ENCODE assay signal across 12 cellular contexts in genomic region chr14:22557846-22558220, GRCh38. TPM values are rescaled to one million over a fixed set of nuclear protein-coding genes. Genes with fewer than 3 reads are reported as not detected.
DNase-seq lines count a peak whose midpoint lies in the region; ATAC-seq, FAIRE-seq and TF ChIP-seq lines count a peak whose summit lies in the region.
"Had no signal": no experiment of that assay in that cellular context is flagged by ENCODE, and none has a peak within 500 bp of the region (broad histone marks: within the 10 kb centered on the region; RNA-seq: fewer than 3 reads in every experiment).

No MANE protein-coding gene starts in this region.

- no peaks in the 10 kb centered on the region for H3K79me2 ChIP-seq in hepatocyte

- H3K36me3 ChIP-seq in hepatocyte (replicated peaks; ENCODE audit: insufficient read depth, low read depth) (no peaks in the 10 kb centered on the region), small intestine (ENCODE audit: control insufficient read depth in 2 of 2, insufficient read depth in 2 of 2, low read length in 2 of 2) (no peaks in the 10 kb centered on the region)
- H3K36me3 ChIP-seq: ovary had no signal

- POLR2A ChIA-PET in T-cell (lab: Charles Lee): interaction anchor here in 1 of 2 donors (0.5 to 0.7 kb wide), 2 partner anchors 12 to 38 kb away, joined by 3 read pairs; no protein-coding TSS in a partner anchor

- peaks cover 4% of the 10 kb centered on the region for H3K27me3 Mint-ChIP-seq in T-helper 1 cell treated with Interleukin-12 subunit alpha and Interleukin-12 subunit beta and Interleukin-4 antibody, amounts not matched to agents 30 μg/mL and 1 μg/mL, for 36 hours (ENCODE audit: low read depth)
- H3K27me3 Mint-ChIP-seq in T-cell: peaks cover 0 to 2% of the 10 kb centered on the region in 2 donors

- H3K27ac ChIP-seq in hepatocyte (peak overlapping the region; percentile 86), small intestine (ENCODE audit: low read depth in 1 of 2, low read length in 1 of 2) (peak overlapping the region; percentile 53 to 90)
- H3K27ac ChIP-seq: ovary had no signal

- no peak for TF ChIP-seq POLR2A in H54 (IDR thresholded peaks at IDR 0.05; ENCODE audit: low read depth, low read length)

- no peak overlapping the region for H2AFZ ChIP-seq in hepatocyte

- H3K4me1 Mint-ChIP-seq in T-helper 1 cell treated with Interleukin-12 subunit alpha and Interleukin-12 subunit beta and Interleukin-4 antibody, amounts not matched to agents 30 μg/mL and 1 μg/mL, for 36 hours (ENCODE audit: low read depth): peaks cover 81% of the 10 kb centered on the region
- peaks cover 90 to 96% (median 91%) of the 10 kb centered on the region in 3 donors for H3K4me1 Mint-ChIP-seq in T-cell

- no peaks in the 10 kb centered on the region for H4K20me1 ChIP-seq in hepatocyte (ENCODE audit: insufficient read depth, poor library complexity, severe bottlenecking)

- DNase-seq in T-helper 1 cell (no peak), T-cell (no peak), hepatocyte (ENCODE audit: low spot score) (no peak), small intestine (no peak), H54 (ENCODE audit: insufficient read length, low spot score) (no peak), glomerular visceral epithelial cell (ENCODE audit: extremely low spot score) (no peak)

- H3K27ac Mint-ChIP-seq in T-helper 1 cell treated with Interleukin-12 subunit alpha and Interleukin-12 subunit beta and Interleukin-4 antibody, amounts not matched to agents 30 μg/mL and 1 μg/mL, for 36 hours: peak overlapping the region; percentile 99
- H3K27ac Mint-ChIP-seq in T-cell: peak overlapping the region; percentile 98 to 99

- peaks cover 23% of the 10 kb centered on the region for H3K36me3 Mint-ChIP-seq in T-helper 1 cell treated with Interleukin-12 subunit alpha and Interleukin-12 subunit beta and Interleukin-4 antibody, amounts not matched to agents 30 μg/mL and 1 μg/mL, for 36 hours (ENCODE audit: low read depth)
- peaks cover 3% of the 10 kb centered on the region for H3K36me3 Mint-ChIP-seq in T-cell

- H3K9me3 ChIP-seq in hepatocyte (ENCODE audit: low read depth) (no peaks in the 10 kb centered on the region), small intestine (ENCODE audit: control insufficient read depth, low read depth) (no peaks in the 10 kb centered on the region)
- H3K9me3 ChIP-seq: gastroesophageal sphincter, ovary had no signal

- H3K4me3 Mint-ChIP-seq in T-helper 1 cell treated with Interleukin-12 subunit alpha and Interleukin-12 subunit beta and Interleukin-4 antibody, amounts not matched to agents 30 μg/mL and 1 μg/mL, for 36 hours: peak overlapping the region; percentile 81
- H3K4me3 Mint-ChIP-seq in T-cell: peak overlapping the region; percentile 64 to 83 (median 79)

- H3K4me1 ChIP-seq in hepatocyte (ENCODE audit: insufficient read depth) (peaks cover 38% of the 10 kb centered on the region), small intestine (ENCODE audit: control insufficient read depth in 2 of 2, insufficient read depth in 1 of 2, low read depth in 1 of 2, low read length in 1 of 2) (peaks cover 3 to 9% of the 10 kb centered on the region in 2 donors)

- H3K4me3 ChIP-seq in hepatocyte (no peak overlapping the region), small intestine (ENCODE audit: low read depth in 1 of 2, low read length in 2 of 2) (no peak overlapping the region)

- ATAC-seq in T-cell (replicated peaks in 1 of 4): no peak
- no peak for ATAC-seq in GM18502 (IDR thresholded peaks at IDR 0.05; ENCODE audit: poor library complexity, unreplicated experiment)

- H3K27me3 ChIP-seq in hepatocyte (no peaks in the 10 kb centered on the region), small intestine (ENCODE audit: control insufficient read depth in 2 of 2, insufficient read depth in 2 of 2, low read length in 2 of 2) (no peaks in the 10 kb centered on the region)
- H3K27me3 ChIP-seq: gastroesophageal sphincter, ovary had no signal

- H3K4me2 ChIP-seq in hepatocyte: no peak overlapping the region

- CTCF ChIA-PET in T-cell (lab: Charles Lee): interaction anchor here (0.8 to 4.9 kb wide), 8 partner anchors 9 to 580 kb away, joined by 3 to 176 read pairs (median 3); no protein-coding TSS in a partner anchor

- 80% methylated on average over 1 of the region's 1 CpG for WGBS in hepatocyte (ENCODE audit: low lambda C conversion rate, missing lambda C conversion rate)
- WGBS in small intestine, 3 donors: 78% methylated on average over 1 of the region's 1 CpG

- no peaks in the 10 kb centered on the region for H3K9me2 ChIP-seq in hepatocyte (replicated peaks; ENCODE audit: insufficient read depth)

- no peaks in the 10 kb centered on the region for H3K9me3 Mint-ChIP-seq in T-helper 1 cell treated with Interleukin-12 subunit alpha and Interleukin-12 subunit beta and Interleukin-4 antibody, amounts not matched to agents 30 μg/mL and 1 μg/mL, for 36 hours
- H3K9me3 Mint-ChIP-seq in T-cell: no peaks in the 10 kb centered on the region

- TF ChIP-seq CTCF in hepatocyte (IDR thresholded peaks at IDR 0.05; ENCODE audit: poor library complexity): no peak

- no peak for FAIRE-seq in small intestine (lab: Jason Lieb, UNC)
- FAIRE-seq in H54 (lab: Jason Lieb, UNC): no peak
- FAIRE-seq: A204.1, bronchial epithelial cell had no signal

RNA-seq across cellular contexts. Expression of gene DAD1, which starts 31.2 kb away (rescaled TPM):
- total RNA-seq in T-cell (100 to 1,000 TPM in 4 of 5 donors, 10 to 100 TPM in 1; 80.9 to 127 (median 113) TPM), hepatocyte (327 and 358 TPM in 2 replicates)
- polyA plus RNA-seq in hepatocyte (441 and 463 TPM in 2 replicates), small intestine (100 to 1,000 TPM; 147 to 313 (median 249) TPM)

RNA-seq across cellular contexts. Expression of gene ABHD4, which starts 40.3 kb away (rescaled TPM):
- total RNA-seq in T-cell (10 to 100 TPM; 10.1 to 20.9 (median 17.3) TPM), hepatocyte (30.7 and 33.9 TPM in 2 replicates)
- polyA plus RNA-seq in hepatocyte (43.3 and 49.8 TPM in 2 replicates), small intestine (10 to 100 TPM; 11.5 to 38.7 (median 24.6) TPM)
